In genomic region chr5:36875789-36876388, GRCh38 we compare ENCODE assay signal across 8 cellular contexts. TPM values are rescaled to one million over a fixed set of nuclear protein-coding genes. Genes with fewer than 3 reads are reported as not detected.
DNase-seq lines count a peak whose midpoint lies in the region; ATAC-seq and TF ChIP-seq lines count a peak whose summit lies in the region.

No MANE protein-coding gene starts in this region.

- H3K9me3 ChIP-seq in AG04450 (ENCODE audit: control insufficient read depth, insufficient read depth, low read length) = no peaks in the 10 kb centered on the region

- peak; percentile 29 for DNase-seq in AG04450 (ENCODE audit: low read depth, low spot score)
- peak; percentile 71 for DNase-seq in NCI-H226
- DNase-seq in activated CD4-positive, alpha-beta T cell treated with anti-CD3 and anti-CD28 coated beads for 24 hours (ENCODE audit: low read depth in 2 of 2) = peak; percentile 36 to 56
- DNase-seq in choroid plexus epithelial cell (ENCODE audit: low read depth) = peak; percentile 84
- peak; percentile 94 for DNase-seq in left kidney (ENCODE audit: low read depth, low spot score)
- peak; percentile 60 for DNase-seq in stimulated activated CD4-positive, alpha-beta T cell treated with anti-CD3 and anti-CD28 coated beads, Interleukin-2, amount 100 ng/mL, for 4 hours (ENCODE audit: low read depth)

- CTCF ChIA-PET in AG04450 (lab: Charles Lee) = interaction anchor here (0.8 to 5.0 kb wide), 9 partner anchors 8 to 142 kb away, joined by 3 to 32 read pairs (median 4); no protein-coding TSS in a partner anchor

- ATAC-seq in GM18873 (IDR thresholded peaks at IDR 0.05; ENCODE audit: low FRiP score, unreplicated experiment) = peak; percentile 37
- ATAC-seq in HG03159 (IDR thresholded peaks at IDR 0.05; ENCODE audit: unreplicated experiment) = peak; percentile 54

- H3K27ac ChIP-seq in AG04450 (ENCODE audit: low read depth, low read length) = peak overlapping the region; percentile 84

- H3K27me3 ChIP-seq in AG04450 (ENCODE audit: control insufficient read depth, insufficient read depth, low read length) = no peaks in the 10 kb centered on the region

- peak overlapping the region; percentile 83 for H3K4me3 ChIP-seq in AG04450 (ENCODE audit: low read depth, low read length)
- H3K4me3 ChIP-seq in choroid plexus epithelial cell (ENCODE audit: low read depth, low read length) = peak overlapping the region; percentile 83

- TF ChIP-seq CTCF in AG04450 (IDR thresholded peaks at IDR 0.05; ENCODE audit: low read depth, low read length) = peak; percentile 71
- TF ChIP-seq CTCF in choroid plexus epithelial cell (conservative IDR thresholded peaks at IDR 0.05; ENCODE audit: low read depth, low read length) = peak; percentile 70

- POLR2A ChIA-PET in AG04450 (lab: Yijun Ruan, JAX) = interaction anchor here (0.9 to 1.0 kb wide), 2 partner anchors 69 to 71 kb away, joined by 4 to 5 read pairs; no protein-coding TSS in a partner anchor

RNA-seq across cellular contexts. Expression of gene NIPBL, which starts 0.7 kb away (rescaled TPM):
- 30.1 and 37.0 TPM in 2 replicates for polyA plus RNA-seq in AG04450 (2011; rRNA removed)
- 99.5 and 144 TPM in 2 replicates for polyA minus RNA-seq in AG04450 (2011; rRNA and poly(A)+ RNA removed)

Comparison
In these comparisons a context has a peak if more than half of its experiments do, and no peak if none do; other contexts are left out.
1. Peak in every context shown above with its lines: DNase-seq, ATAC-seq, H3K4me3 ChIP-seq and H3K27ac ChIP-seq.
2. DNase-seq: peak in every context shown above with its lines; median percentile 94 in left kidney; 84 in choroid plexus epithelial cell; 71 in NCI-H226; 60 in stimulated activated CD4-positive, alpha-beta T cell treated with anti-CD3 and anti-CD28 coated beads, Interleukin-2, amount 100 ng/mL, for 4 hours; 46 in activated CD4-positive, alpha-beta T cell treated with anti-CD3 and anti-CD28 coated beads for 24 hours; 29 in AG04450.